ENCODE assay signal across 1 cellular context in the genomic region with DNA sequence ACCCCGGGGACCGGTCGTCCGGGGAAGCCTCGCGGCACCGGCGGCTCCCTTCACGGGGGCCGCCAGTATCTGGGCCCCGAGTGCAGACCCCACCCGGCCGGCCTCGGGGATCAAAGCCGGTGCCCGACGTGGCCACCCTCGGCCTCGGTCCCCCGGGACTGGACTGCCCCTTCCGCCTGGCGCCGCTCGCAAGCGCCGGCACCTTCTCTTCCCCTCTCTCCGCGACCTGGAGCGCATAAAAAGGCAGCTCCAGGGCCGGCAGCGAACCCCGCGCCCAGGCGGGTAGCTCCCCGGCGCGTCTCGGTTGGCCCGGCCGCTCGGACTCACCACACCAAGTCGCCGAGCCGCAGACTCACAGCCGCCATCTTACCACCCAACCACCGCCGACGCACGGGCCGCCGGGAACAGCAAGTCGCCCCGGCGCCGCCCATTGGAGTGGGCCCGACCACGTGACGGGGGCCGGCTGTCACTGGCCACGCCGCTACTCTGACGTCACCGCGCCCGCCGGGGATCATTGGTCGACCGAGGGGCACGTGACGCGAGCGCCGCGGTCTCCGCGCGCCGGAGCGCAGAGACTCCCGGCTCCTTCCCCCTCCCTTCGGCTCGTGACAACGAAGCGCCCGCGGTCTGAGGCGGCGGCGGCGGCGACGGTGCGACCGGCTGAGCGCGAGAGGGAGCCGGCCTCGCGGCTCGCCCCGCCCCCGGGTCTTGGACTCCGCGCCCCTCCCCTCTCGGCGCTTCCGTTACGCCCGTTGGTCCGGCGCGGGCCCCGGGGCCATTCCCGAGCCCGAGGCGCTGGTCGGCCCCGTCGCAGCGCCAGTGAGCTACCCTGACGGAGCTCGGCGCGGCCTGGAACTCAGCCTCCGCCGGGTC.
TF ChIP-seq lines count a peak whose summit lies in the region.

A gene (minus strand): TSS at position 388 of the 873 bp plus-strand sequence. CDS start 23 bp downstream, at position 365.
A gene with protein sequence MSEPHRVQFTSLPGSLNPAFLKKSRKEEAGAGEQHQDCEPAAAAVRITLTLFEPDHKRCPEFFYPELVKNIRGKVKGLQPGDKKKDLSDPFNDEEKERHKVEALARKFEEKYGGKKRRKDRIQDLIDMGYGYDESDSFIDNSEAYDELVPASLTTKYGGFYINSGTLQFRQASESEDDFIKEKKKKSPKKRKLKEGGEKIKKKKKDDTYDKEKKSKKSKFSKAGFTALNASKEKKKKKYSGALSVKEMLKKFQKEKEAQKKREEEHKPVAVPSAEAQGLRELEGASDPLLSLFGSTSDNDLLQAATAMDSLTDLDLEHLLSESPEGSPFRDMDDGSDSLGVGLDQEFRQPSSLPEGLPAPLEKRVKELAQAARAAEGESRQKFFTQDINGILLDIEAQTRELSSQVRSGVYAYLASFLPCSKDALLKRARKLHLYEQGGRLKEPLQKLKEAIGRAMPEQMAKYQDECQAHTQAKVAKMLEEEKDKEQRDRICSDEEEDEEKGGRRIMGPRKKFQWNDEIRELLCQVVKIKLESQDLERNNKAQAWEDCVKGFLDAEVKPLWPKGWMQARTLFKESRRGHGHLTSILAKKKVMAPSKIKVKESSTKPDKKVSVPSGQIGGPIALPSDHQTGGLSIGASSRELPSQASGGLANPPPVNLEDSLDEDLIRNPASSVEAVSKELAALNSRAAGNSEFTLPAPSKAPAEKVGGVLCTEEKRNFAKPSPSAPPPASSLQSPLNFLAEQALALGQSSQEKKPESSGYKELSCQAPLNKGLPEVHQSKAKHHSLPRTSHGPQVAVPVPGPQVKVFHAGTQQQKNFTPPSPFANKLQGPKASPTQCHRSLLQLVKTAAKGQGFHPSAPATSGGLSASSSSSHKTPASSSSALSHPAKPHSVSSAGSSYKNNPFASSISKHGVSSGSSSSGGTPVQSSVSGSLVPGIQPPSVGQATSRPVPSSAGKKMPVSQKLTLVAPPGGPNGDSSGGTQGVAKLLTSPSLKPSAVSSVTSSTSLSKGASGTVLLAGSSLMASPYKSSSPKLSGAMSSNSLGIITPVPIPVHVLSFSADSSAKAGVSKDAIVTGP (N-terminal part only) (plus strand): TSS at position 581 of the 873 bp plus-strand sequence. CDS start 5,437 bp downstream, outside the sequence.

TF ChIP-seq in HepG2, 621 proteins besides CTCF, POLR2A, EP300 and RAD21 (continued from another document and continues in another):
- TF ChIP-seq, protein P1, sequence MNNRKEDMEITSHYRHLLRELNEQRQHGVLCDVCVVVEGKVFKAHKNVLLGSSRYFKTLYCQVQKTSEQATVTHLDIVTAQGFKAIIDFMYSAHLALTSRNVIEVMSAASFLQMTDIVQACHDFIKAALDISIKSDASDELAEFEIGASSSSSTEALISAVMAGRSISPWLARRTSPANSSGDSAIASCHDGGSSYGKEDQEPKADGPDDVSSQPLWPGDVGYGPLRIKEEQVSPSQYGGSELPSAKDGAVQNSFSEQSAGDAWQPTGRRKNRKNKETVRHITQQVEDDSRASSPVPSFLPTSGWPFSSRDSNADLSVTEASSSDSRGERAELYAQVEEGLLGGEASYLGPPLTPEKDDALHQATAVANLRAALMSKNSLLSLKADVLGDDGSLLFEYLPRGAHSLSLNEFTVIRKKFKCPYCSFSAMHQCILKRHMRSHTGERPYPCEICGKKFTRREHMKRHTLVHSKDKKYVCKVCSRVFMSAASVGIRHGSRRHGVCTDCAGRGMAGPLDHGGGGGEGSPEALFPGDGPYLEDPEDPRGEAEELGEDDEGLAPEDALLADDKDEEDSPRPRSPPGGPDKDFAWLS (CRISPR knock-in tag; IDR thresholded peaks at IDR 0.05; ENCODE audit: borderline replicate concordance) = no peak
- TF ChIP-seq, protein P2, sequence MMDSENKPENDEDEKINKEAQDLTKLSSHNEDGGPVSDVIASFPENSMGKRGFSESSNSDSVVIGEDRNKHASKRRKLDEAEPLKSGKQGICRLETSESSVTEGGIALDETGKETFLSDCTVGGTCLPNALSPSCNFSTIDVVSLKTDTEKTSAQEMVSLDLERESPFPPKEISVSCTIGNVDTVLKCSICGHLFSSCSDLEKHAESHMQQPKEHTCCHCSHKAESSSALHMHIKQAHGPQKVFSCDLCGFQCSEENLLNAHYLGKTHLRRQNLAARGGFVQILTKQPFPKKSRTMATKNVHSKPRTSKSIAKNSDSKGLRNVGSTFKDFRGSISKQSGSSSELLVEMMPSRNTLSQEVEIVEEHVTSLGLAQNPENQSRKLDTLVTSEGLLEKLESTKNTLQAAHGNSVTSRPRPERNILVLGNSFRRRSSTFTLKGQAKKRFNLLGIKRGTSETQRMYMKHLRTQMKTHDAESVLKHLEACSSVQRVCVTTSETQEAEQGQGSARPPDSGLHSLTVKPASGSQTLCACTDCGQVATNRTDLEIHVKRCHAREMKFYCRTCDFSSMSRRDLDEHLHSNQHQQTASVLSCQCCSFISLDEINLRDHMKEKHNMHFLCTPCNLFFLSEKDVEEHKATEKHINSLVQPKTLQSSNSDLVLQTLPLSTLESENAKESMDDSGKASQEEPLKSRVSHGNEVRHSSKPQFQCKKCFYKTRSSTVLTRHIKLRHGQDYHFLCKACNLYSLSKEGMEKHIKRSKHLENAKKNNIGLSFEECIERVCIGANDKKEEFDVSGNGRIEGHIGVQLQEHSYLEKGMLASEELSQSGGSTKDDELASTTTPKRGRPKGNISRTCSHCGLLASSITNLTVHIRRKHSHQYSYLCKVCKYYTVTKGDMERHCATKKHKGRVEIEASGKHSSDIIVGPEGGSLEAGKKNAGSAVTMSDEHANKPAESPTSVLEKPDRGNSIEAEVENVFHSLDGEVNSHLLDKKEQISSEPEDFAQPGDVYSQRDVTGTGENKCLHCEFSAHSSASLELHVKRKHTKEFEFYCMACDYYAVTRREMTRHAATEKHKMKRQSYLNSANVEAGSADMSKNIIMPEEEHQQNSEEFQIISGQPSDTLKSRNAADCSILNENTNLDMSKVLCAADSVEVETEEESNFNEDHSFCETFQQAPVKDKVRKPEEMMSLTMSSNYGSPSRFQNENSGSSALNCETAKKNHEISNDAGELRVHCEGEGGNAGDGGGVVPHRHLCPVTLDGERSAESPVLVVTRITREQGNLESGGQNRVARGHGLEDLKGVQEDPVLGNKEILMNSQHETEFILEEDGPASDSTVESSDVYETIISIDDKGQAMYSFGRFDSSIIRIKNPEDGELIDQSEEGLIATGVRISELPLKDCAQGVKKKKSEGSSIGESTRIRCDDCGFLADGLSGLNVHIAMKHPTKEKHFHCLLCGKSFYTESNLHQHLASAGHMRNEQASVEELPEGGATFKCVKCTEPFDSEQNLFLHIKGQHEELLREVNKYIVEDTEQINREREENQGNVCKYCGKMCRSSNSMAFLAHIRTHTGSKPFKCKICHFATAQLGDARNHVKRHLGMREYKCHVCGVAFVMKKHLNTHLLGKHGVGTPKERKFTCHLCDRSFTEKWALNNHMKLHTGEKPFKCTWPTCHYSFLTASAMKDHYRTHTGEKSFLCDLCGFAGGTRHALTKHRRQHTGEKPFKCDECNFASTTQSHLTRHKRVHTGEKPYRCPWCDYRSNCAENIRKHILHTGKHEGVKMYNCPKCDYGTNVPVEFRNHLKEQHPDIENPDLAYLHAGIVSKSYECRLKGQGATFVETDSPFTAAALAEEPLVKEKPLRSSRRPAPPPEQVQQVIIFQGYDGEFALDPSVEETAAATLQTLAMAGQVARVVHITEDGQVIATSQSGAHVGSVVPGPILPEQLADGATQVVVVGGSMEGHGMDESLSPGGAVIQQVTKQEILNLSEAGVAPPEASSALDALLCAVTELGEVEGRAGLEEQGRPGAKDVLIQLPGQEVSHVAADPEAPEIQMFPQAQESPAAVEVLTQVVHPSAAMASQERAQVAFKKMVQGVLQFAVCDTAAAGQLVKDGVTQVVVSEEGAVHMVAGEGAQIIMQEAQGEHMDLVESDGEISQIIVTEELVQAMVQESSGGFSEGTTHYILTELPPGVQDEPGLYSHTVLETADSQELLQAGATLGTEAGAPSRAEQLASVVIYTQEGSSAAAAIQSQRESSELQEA (CRISPR knock-in tag; IDR thresholded peaks at IDR 0.05; ENCODE audit: not compliant biosample characterization) = no peak
- TF ChIP-seq NFE2L1 (CRISPR knock-in tag; IDR thresholded peaks at IDR 0.05; ENCODE audit: borderline replicate concordance) = no peak
- TF ChIP-seq ZNF430 (CRISPR knock-in tag; IDR thresholded peaks at IDR 0.05) = no peak
- TF ChIP-seq ZNF552 (CRISPR knock-in tag; IDR thresholded peaks at IDR 0.05; ENCODE audit: borderline replicate concordance) = no peak; the same call in 1 of the 2 replicates
- TF ChIP-seq, protein P3, sequence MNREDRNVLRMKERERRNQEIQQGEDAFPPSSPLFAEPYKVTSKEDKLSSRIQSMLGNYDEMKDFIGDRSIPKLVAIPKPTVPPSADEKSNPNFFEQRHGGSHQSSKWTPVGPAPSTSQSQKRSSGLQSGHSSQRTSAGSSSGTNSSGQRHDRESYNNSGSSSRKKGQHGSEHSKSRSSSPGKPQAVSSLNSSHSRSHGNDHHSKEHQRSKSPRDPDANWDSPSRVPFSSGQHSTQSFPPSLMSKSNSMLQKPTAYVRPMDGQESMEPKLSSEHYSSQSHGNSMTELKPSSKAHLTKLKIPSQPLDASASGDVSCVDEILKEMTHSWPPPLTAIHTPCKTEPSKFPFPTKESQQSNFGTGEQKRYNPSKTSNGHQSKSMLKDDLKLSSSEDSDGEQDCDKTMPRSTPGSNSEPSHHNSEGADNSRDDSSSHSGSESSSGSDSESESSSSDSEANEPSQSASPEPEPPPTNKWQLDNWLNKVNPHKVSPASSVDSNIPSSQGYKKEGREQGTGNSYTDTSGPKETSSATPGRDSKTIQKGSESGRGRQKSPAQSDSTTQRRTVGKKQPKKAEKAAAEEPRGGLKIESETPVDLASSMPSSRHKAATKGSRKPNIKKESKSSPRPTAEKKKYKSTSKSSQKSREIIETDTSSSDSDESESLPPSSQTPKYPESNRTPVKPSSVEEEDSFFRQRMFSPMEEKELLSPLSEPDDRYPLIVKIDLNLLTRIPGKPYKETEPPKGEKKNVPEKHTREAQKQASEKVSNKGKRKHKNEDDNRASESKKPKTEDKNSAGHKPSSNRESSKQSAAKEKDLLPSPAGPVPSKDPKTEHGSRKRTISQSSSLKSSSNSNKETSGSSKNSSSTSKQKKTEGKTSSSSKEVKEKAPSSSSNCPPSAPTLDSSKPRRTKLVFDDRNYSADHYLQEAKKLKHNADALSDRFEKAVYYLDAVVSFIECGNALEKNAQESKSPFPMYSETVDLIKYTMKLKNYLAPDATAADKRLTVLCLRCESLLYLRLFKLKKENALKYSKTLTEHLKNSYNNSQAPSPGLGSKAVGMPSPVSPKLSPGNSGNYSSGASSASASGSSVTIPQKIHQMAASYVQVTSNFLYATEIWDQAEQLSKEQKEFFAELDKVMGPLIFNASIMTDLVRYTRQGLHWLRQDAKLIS (CRISPR knock-in tag; IDR thresholded peaks at IDR 0.05) = no peak
- TF ChIP-seq, protein P4, sequence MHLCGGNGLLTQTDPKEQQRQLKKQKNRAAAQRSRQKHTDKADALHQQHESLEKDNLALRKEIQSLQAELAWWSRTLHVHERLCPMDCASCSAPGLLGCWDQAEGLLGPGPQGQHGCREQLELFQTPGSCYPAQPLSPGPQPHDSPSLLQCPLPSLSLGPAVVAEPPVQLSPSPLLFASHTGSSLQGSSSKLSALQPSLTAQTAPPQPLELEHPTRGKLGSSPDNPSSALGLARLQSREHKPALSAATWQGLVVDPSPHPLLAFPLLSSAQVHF (CRISPR knock-in tag; IDR thresholded peaks at IDR 0.05) = peak; percentile 64; the same call in 1 of the 2 replicates
- TF ChIP-seq, protein P5, sequence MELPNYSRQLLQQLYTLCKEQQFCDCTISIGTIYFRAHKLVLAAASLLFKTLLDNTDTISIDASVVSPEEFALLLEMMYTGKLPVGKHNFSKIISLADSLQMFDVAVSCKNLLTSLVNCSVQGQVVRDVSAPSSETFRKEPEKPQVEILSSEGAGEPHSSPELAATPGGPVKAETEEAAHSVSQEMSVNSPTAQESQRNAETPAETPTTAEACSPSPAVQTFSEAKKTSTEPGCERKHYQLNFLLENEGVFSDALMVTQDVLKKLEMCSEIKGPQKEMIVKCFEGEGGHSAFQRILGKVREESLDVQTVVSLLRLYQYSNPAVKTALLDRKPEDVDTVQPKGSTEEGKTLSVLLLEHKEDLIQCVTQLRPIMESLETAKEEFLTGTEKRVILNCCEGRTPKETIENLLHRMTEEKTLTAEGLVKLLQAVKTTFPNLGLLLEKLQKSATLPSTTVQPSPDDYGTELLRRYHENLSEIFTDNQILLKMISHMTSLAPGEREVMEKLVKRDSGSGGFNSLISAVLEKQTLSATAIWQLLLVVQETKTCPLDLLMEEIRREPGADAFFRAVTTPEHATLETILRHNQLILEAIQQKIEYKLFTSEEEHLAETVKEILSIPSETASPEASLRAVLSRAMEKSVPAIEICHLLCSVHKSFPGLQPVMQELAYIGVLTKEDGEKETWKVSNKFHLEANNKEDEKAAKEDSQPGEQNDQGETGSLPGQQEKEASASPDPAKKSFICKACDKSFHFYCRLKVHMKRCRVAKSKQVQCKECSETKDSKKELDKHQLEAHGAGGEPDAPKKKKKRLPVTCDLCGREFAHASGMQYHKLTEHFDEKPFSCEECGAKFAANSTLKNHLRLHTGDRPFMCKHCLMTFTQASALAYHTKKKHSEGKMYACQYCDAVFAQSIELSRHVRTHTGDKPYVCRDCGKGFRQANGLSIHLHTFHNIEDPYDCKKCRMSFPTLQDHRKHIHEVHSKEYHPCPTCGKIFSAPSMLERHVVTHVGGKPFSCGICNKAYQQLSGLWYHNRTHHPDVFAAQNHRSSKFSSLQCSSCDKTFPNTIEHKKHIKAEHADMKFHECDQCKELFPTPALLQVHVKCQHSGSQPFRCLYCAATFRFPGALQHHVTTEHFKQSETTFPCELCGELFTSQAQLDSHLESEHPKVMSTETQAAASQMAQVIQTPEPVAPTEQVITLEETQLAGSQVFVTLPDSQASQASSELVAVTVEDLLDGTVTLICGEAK (IDR thresholded peaks at IDR 0.05) = no peak
- TF ChIP-seq, protein P5 (CRISPR knock-in tag; IDR thresholded peaks at IDR 0.05) = peak; percentile 46
- TF ChIP-seq, protein P6, sequence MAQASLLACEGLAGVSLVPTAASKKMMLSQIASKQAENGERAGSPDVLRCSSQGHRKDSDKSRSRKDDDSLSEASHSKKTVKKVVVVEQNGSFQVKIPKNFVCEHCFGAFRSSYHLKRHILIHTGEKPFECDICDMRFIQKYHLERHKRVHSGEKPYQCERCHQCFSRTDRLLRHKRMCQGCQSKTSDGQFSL (CRISPR knock-in tag; IDR thresholded peaks at IDR 0.05) = no peak
- TF ChIP-seq ZNF510 (CRISPR knock-in tag; IDR thresholded peaks at IDR 0.05; ENCODE audit: low read depth) = no peak
